Comparison of ENCODE assay signal across 10 cellular contexts in genomic region chr6:5950448-5950847, GRCh38. TPM values are rescaled to one million over a fixed set of nuclear protein-coding genes. Genes with fewer than 3 reads are reported as not detected.
A peak's percentile ranks its signal among the peaks of the same experiment; 100 is the strongest.
DNase-seq lines count a peak whose midpoint lies in the region; ATAC-seq and TF ChIP-seq lines count a peak whose summit lies in the region.
"Had no signal": no experiment of that assay in that cellular context is flagged by ENCODE, and none has a peak within 500 bp of the region (broad histone marks: within the 10 kb centered on the region; RNA-seq: fewer than 3 reads in every experiment).

No MANE protein-coding gene starts in this region.

- no peak overlapping the region for H3K4me2 ChIP-seq in osteoblast (ENCODE audit: insufficient read depth, low read length)

- H3K4me1 Mint-ChIP-seq in activated naive CD8-positive, alpha-beta T cell treated with anti-CD3 and anti-CD28 coated beads for 36 hours = no peaks in the 10 kb centered on the region
- H3K4me1 Mint-ChIP-seq in T-helper 17 cell = peaks cover 2% of the 10 kb centered on the region

- no peak overlapping the region for H3K4me3 ChIP-seq in osteoblast (ENCODE audit: insufficient read depth, low read length)
- H3K4me3 ChIP-seq in lower leg skin (ENCODE audit: low read depth, poor library complexity, severe bottlenecking) = no peak overlapping the region
- H3K4me3 ChIP-seq: adrenal gland had no signal

- WGBS in lower leg skin, 2 donors = 57 to 63% methylated on average over 5 of the region's 5 CpGs

- no peaks in the 10 kb centered on the region for H3K9me3 Mint-ChIP-seq in activated naive CD8-positive, alpha-beta T cell treated with anti-CD3 and anti-CD28 coated beads for 36 hours
- H3K9me3 Mint-ChIP-seq: natural killer cell treated with Interleukin-12 subunit alpha and Interleukin-12 subunit beta and Interleukin-15 and Interleukin-18, amount 100 ng/mL, for 72 hours had no signal

- H3K4me3 Mint-ChIP-seq in activated naive CD8-positive, alpha-beta T cell treated with anti-CD3 and anti-CD28 coated beads for 36 hours = no peak overlapping the region
- no peak overlapping the region for H3K4me3 Mint-ChIP-seq in T-helper 17 cell
- H3K4me3 Mint-ChIP-seq: natural killer cell treated with Interleukin-12 subunit alpha and Interleukin-12 subunit beta and Interleukin-15 and Interleukin-18, amount 100 ng/mL, for 72 hours had no signal

- H3K27ac Mint-ChIP-seq in activated naive CD8-positive, alpha-beta T cell treated with anti-CD3 and anti-CD28 coated beads for 36 hours = no peak overlapping the region
- no peak overlapping the region for H3K27ac Mint-ChIP-seq in T-helper 17 cell
- H3K27ac Mint-ChIP-seq: natural killer cell treated with Interleukin-12 subunit alpha and Interleukin-12 subunit beta and Interleukin-15 and Interleukin-18, amount 100 ng/mL, for 72 hours had no signal

- H3K79me2 ChIP-seq in osteoblast (ENCODE audit: insufficient read depth, low read length) = no peaks in the 10 kb centered on the region

- TF ChIP-seq POLR2A in lower leg skin (IDR thresholded peaks at IDR 0.05) = no peak

- no peaks in the 10 kb centered on the region for H3K27me3 ChIP-seq in osteoblast (ENCODE audit: insufficient read depth, low read length)
- H3K27me3 ChIP-seq: adrenal gland had no signal

- no peaks in the 10 kb centered on the region for H3K36me3 Mint-ChIP-seq in activated naive CD8-positive, alpha-beta T cell treated with anti-CD3 and anti-CD28 coated beads for 36 hours
- no peaks in the 10 kb centered on the region for H3K36me3 Mint-ChIP-seq in T-helper 17 cell (ENCODE audit: low read depth)
- H3K36me3 Mint-ChIP-seq: natural killer cell treated with Interleukin-12 subunit alpha and Interleukin-12 subunit beta and Interleukin-15 and Interleukin-18, amount 100 ng/mL, for 72 hours had no signal

- intact Hi-C loops in lower leg skin (cut with DNase I; ENCODE audit: low total_unique reads) = no loop called here

- H3K27me3 Mint-ChIP-seq in activated naive CD8-positive, alpha-beta T cell treated with anti-CD3 and anti-CD28 coated beads for 36 hours = peaks cover 4% of the 10 kb centered on the region
- peaks cover 36% of the 10 kb centered on the region for H3K27me3 Mint-ChIP-seq in T-helper 17 cell

- H3K27ac ChIP-seq in osteoblast (ENCODE audit: low read depth, low read length) = no peak overlapping the region
- H3K27ac ChIP-seq: adrenal gland had no signal

- H3K36me3 ChIP-seq in osteoblast (ENCODE audit: insufficient read depth, low read length) = no peaks in the 10 kb centered on the region
- H3K36me3 ChIP-seq: adrenal gland had no signal

- DNase-seq in EH (ENCODE audit: low read depth) (peak; percentile 31), HT1080 (ENCODE audit: low read depth) (peak; percentile 65), osteoblast (ENCODE audit: insufficient read length, low spot score, missing footprints) (no peak), T-helper 17 cell (no peak), lower leg skin (ENCODE audit: low spot score in 2 of 2) (no peak)
- DNase-seq in activated naive CD8-positive, alpha-beta T cell treated with anti-CD3 and anti-CD28 coated beads for 36 hours = peak; percentile 21

- H2AFZ ChIP-seq in osteoblast (ENCODE audit: low read length) = no peak overlapping the region

- TF ChIP-seq CTCF in osteoblast (IDR thresholded peaks at IDR 0.05; ENCODE audit: extremely low read depth, low read depth, low read length) (peak; percentile 57), lower leg skin (IDR thresholded peaks at IDR 0.05) (no peak)

- no peaks in the 10 kb centered on the region for H4K20me1 ChIP-seq in osteoblast (ENCODE audit: insufficient read depth, low read length)

- peaks cover 3% of the 10 kb centered on the region for H3K4me1 ChIP-seq in osteoblast (ENCODE audit: insufficient read depth, low read length)
- H3K4me1 ChIP-seq: adrenal gland had no signal

- no peaks in the 10 kb centered on the region for H3K9me3 ChIP-seq in osteoblast (ENCODE audit: low read depth, low read length)
- no peaks in the 10 kb centered on the region for H3K9me3 ChIP-seq in T-helper 17 cell (ENCODE audit: control insufficient read depth, low read length, poor library complexity, severe bottlenecking)
- H3K9me3 ChIP-seq: adrenal gland had no signal

- ATAC-seq in GM21447 (IDR thresholded peaks at IDR 0.05; ENCODE audit: unreplicated experiment) = no peak
- ATAC-seq in T-helper 17 cell = no peak
- ATAC-seq in HG03571 (IDR thresholded peaks at IDR 0.05; ENCODE audit: unreplicated experiment) = no peak

RNA-seq across cellular contexts. Expression of gene NRN1, which starts 56.3 kb away (rescaled TPM):
- 0.14 TPM in 1 of 2 replicates, not detected in the other for total RNA-seq in HT1080 (2014; rRNA removed; shearing (Covaris generic))
- polyA plus RNA-seq in HT1080 (2015; cell fraction: cytosol; rRNA removed) = 0.71 and 1.2 TPM in 2 replicates
- polyA plus RNA-seq in HT1080 (2015; cell fraction: nucleus; rRNA removed) = 0.34 and 1.1 TPM in 2 replicates
- total RNA-seq in activated naive CD8-positive, alpha-beta T cell treated with anti-CD3 and anti-CD28 coated beads for 36 hours = 10 to 100 TPM; 10.2 to 10.6 TPM
- total RNA-seq in osteoblast (29.5 and 56.1 TPM in 2 replicates), T-helper 17 cell (under 1 TPM in 1 of 2 donors, not detected in 1; 0.31 TPM), lower leg skin (10 to 100 TPM in 2 of 4 donors, 1 to 10 TPM in 2; 3.9 to 19.5 (median 12.0) TPM)

Comparison
In these comparisons a context has a peak if more than half of its experiments do, and no peak if none do; other contexts are left out.
1. DNase-seq: peak in EH (single experiment), HT1080 (single experiment) and activated naive CD8-positive, alpha-beta T cell treated with anti-CD3 and anti-CD28 coated beads for 36 hours (single experiment); none in osteoblast (single experiment), T-helper 17 cell (0 of 3) and lower leg skin (0 of 2).